ENCODE assay signal across 11 cellular contexts in genomic region chr3:193452338-193452737, GRCh38.
A peak's percentile ranks its signal among the peaks of the same experiment; 100 is the strongest.
DNase-seq lines count a peak whose midpoint lies in the region; ATAC-seq, FAIRE-seq and TF ChIP-seq lines count a peak whose summit lies in the region.
"Had no signal": no experiment of that assay in that cellular context is flagged by ENCODE, and none has a peak within 500 bp of the region (broad histone marks: within the 10 kb centered on the region; RNA-seq: fewer than 3 reads in every experiment).

No MANE protein-coding gene starts in this region.

- FAIRE-seq in K562 (lab: Jason Lieb, UNC): no peak

- H3K4me3 ChIP-seq in K562: no peak overlapping the region
- H3K4me3 ChIP-seq: prostate gland had no signal

- intact Hi-C loops in K562 (cut with micrococcal nuclease): no loop called here

- TF ChIP-seq POLR2A in K562 (conservative IDR thresholded peaks at IDR 0.05): no peak

- POLR2A ChIA-PET in K562 (lab: Yijun Ruan, JAX): no interaction called here

- peaks cover 4% of the 10 kb centered on the region for H3K9me3 Mint-ChIP-seq in neural crest cell

- H3K9me3 ChIP-seq in K562 (replicated peaks; ENCODE audit: control insufficient read depth, insufficient read depth, low read depth, low read length): no peaks in the 10 kb centered on the region
- H3K9me3 ChIP-seq: prostate gland had no signal

- BruUV-seq in K562 (replicated peaks; lab: Mats Ljungman, UMichigan): no TSS peak

- TF ChIP-seq RAD21 in K562 (CRISPR knock-in tag; conservative IDR thresholded peaks at IDR 0.05 in 1 of 2, IDR thresholded peaks at IDR 0.05 in 1 of 2): no peak

- H4K20me1 ChIP-seq in K562 (replicated peaks; ENCODE audit: control insufficient read depth, insufficient read depth, low read length): no peaks in the 10 kb centered on the region

- in situ Hi-C loops in K562 (cut with MboI): no loop called here

- TF ChIP-seq EP300 in K562 (IDR thresholded peaks at IDR 0.05; ENCODE audit: low read length): no peak

- no peaks in the 10 kb centered on the region for H3K9me1 ChIP-seq in K562 (ENCODE audit: control insufficient read depth, insufficient read depth, low read length)

- H3K4me1 ChIP-seq in K562 (replicated peaks in 1 of 2; ENCODE audit: control insufficient read depth in 2 of 2, insufficient read depth in 2 of 2, low read length in 2 of 2): no peaks in the 10 kb centered on the region
- H3K4me1 ChIP-seq: prostate gland had no signal

- H3K9ac ChIP-seq in K562 (ENCODE audit: insufficient read depth in 1 of 2, low read depth in 2 of 2, low read length in 2 of 2): no peak overlapping the region

- no peaks in the 10 kb centered on the region for H3K27me3 Mint-ChIP-seq in neural crest cell (ENCODE audit: low read depth)
- H3K27me3 Mint-ChIP-seq: B cell had no signal

- H3K27me3 ChIP-seq in K562 (ENCODE audit: control insufficient read depth in 2 of 2, insufficient read depth in 2 of 2, low read length in 2 of 2): no peaks in the 10 kb centered on the region

- CTCF ChIA-PET in K562 (lab: Yijun Ruan, JAX; ENCODE audit: low intra/inter-chr PET ratio): interaction anchor here (0.6 to 1.2 kb wide), 2 partner anchors 10 to 989 kb away, joined by 3 to 5 read pairs; no protein-coding TSS in a partner anchor

- no peak overlapping the region for H3K27ac ChIP-seq in K562 (ENCODE audit: extremely low read depth, low read depth, low read length)
- H3K27ac ChIP-seq: prostate gland had no signal

- no peak for ATAC-seq in K562

- H3K27ac Mint-ChIP-seq in neural crest cell (ENCODE audit: unreplicated experiment): no peak overlapping the region
- H3K27ac Mint-ChIP-seq: B cell had no signal

- H3K4me2 ChIP-seq in K562 (ENCODE audit: insufficient read depth, low read length): no peak overlapping the region

- no peak overlapping the region for H2AFZ ChIP-seq in K562 (ENCODE audit: low read depth, low read length)

- no peaks in the 10 kb centered on the region for H3K36me3 ChIP-seq in K562 (ENCODE audit: control insufficient read depth, insufficient read depth, low read length)
- H3K36me3 ChIP-seq: prostate gland had no signal

- peak; percentile 3 for DNase-seq in NCI-H748 (lab: John Stamatoyannopoulos, UW; ENCODE audit: unreplicated experiment)
- DNase-seq in NCI-H748 treated with DMSO at 0.1 percent for 48 hours (lab: John Stamatoyannopoulos, UW): no peak
- peak; percentile 7 for DNase-seq in M059J (ENCODE audit: low read depth)
- DNase-seq in K562 (ENCODE audit: extremely low read depth in 1 of 4, low spot score in 3 of 4): no peak
- no peak for DNase-seq in neural crest cell (ENCODE audit: low read depth, low spot score)
- DNase-seq in stimulated activated CD4-positive, alpha-beta T cell treated with anti-CD3 and anti-CD28 coated beads, Interleukin-2, amount 100 ng/mL, for 48 hours: no peak
- DNase-seq in HK-2 (ENCODE audit: unreplicated experiment): no peak
- no peak for DNase-seq in hypothalamus (lab: John Stamatoyannopoulos, UW)
- DNase-seq: T1000 had no signal

- peak in 2 of 3 experiments; percentile 19 to 25; a peak in 2 of 6 replicates for TF ChIP-seq CTCF in K562 (IDR thresholded peaks at IDR 0.05 in 2 of 3, conservative IDR thresholded peaks at IDR 0.05 in 1 of 3; ENCODE audit: insufficient read depth in 2 of 3, low read depth in 1 of 3, low read length in 3 of 3)
- TF ChIP-seq CTCF in neural crest cell (conservative IDR thresholded peaks at IDR 0.05): peak; percentile 60

- H3K36me3 Mint-ChIP-seq in neural crest cell (ENCODE audit: low read depth): no peaks in the 10 kb centered on the region

- no peaks in the 10 kb centered on the region for H3K79me2 ChIP-seq in K562 (ENCODE audit: control insufficient read depth, insufficient read depth, low read length)

- H3K4me1 Mint-ChIP-seq in neural crest cell: peaks cover 10% of the 10 kb centered on the region

- H3K4me3 Mint-ChIP-seq in neural crest cell: no peak overlapping the region
- H3K4me3 Mint-ChIP-seq: B cell had no signal

TF ChIP-seq in K562, 482 proteins besides CTCF, POLR2A, EP300 and RAD21:
- TF ChIP-seq ZNF384 (IDR thresholded peaks at IDR 0.05; ENCODE audit: low read depth, low read length) (peak; percentile 77), ZNF79 (CRISPR knock-in tag; IDR thresholded peaks at IDR 0.05; ENCODE audit: low read depth) (no peak)

Comparison
In these comparisons a context has a peak if more than half of its experiments do, and no peak if none do; other contexts are left out.
1. DNase-seq: peak in NCI-H748 (single experiment) and M059J (single experiment); none in NCI-H748 treated with DMSO at 0.1 percent for 48 hours (single experiment), K562 (0 of 4), neural crest cell (single experiment), stimulated activated CD4-positive, alpha-beta T cell treated with anti-CD3 and anti-CD28 coated beads, Interleukin-2, amount 100 ng/mL, for 48 hours (0 of 2), HK-2 (single experiment) and hypothalamus (0 of 51).